Comparison of ENCODE assay signal across 1 cellular context in genomic region chr2:41908349-41908748, GRCh38.
TF ChIP-seq lines count a peak whose summit lies in the region.

No MANE protein-coding gene starts in this region.

TF ChIP-seq in A549, 52 proteins besides CTCF, POLR2A, EP300 and RAD21 (continued from another document):
- TF ChIP-seq USF2 (IDR thresholded peaks at IDR 0.05) (no peak), MYC (IDR thresholded peaks at IDR 0.05; ENCODE audit: borderline replicate concordance, low read length) (no peak)
